11 cellular contexts compared by ENCODE assay signal in genomic region chr14:90677484-90678045, GRCh38.
DNase-seq lines count a peak whose midpoint lies in the region; ATAC-seq and TF ChIP-seq lines count a peak whose summit lies in the region.
"Had no signal": no experiment of that assay in that cellular context is flagged by ENCODE, and none has a peak within 500 bp of the region (broad histone marks: within the 10 kb centered on the region; RNA-seq: fewer than 3 reads in every experiment).

No MANE protein-coding gene starts in this region.

- peak overlapping the region; percentile 67 for H3K9ac ChIP-seq in mesenchymal stem cell (ENCODE audit: low read length)

- H3K27ac ChIP-seq in ascending aorta (peak overlapping the region; percentile 77 to 92), mesenchymal stem cell (ENCODE audit: low read length, poor library complexity, severe bottlenecking) (no peak overlapping the region)
- H3K27ac ChIP-seq: neutrophil, suprapubic skin had no signal

- ATAC-seq in left lobe of liver (no peak), left ventricle myocardium superior (no peak)
- ATAC-seq: GM23338 had no signal

- H3K4me3 ChIP-seq in AG10803 (ENCODE audit: low read length) (no peak overlapping the region), ascending aorta (no peak overlapping the region), mesenchymal stem cell (ENCODE audit: insufficient read depth in 1 of 2, low read depth in 1 of 2, low read length in 2 of 2) (peak overlapping the region in 1 of 2 experiments; percentile 21), HAP-1 (no peak overlapping the region)
- no peak overlapping the region for H3K4me3 ChIP-seq in Jurkat, Clone E6-1 (ENCODE audit: low read length)
- H3K4me3 ChIP-seq: GM23338, suprapubic skin had no signal

- no peak overlapping the region for H4K8ac ChIP-seq in mesenchymal stem cell (ENCODE audit: low read length)

- H2BK15ac ChIP-seq in mesenchymal stem cell (ENCODE audit: low read depth, poor library complexity, severe bottlenecking), result no peak overlapping the region

- H3K4me2 ChIP-seq in mesenchymal stem cell (ENCODE audit: low read length, poor library complexity, severe bottlenecking), result no peak overlapping the region
- H3K4me2 ChIP-seq: GM23338 had no signal

- intact Hi-C loops in ascending aorta (cut with DNase I), result loop anchor here (2.0 to 5.0 kb wide), 4 partner anchors 73 to 295 kb away; no protein-coding TSS in a partner anchor
- intact Hi-C loops in left ventricle myocardium superior (cut with micrococcal nuclease), result no loop called here

- no peaks in the 10 kb centered on the region for H3K27me3 ChIP-seq in ascending aorta
- no peaks in the 10 kb centered on the region for H3K27me3 ChIP-seq in mesenchymal stem cell (ENCODE audit: control insufficient read depth in 1 of 2, insufficient read depth in 1 of 2, low read length in 2 of 2)
- no peaks in the 10 kb centered on the region for H3K27me3 ChIP-seq in HAP-1 (ENCODE audit: low read depth)
- H3K27me3 ChIP-seq: neutrophil, suprapubic skin had no signal

- no peaks in the 10 kb centered on the region for H3K79me1 ChIP-seq in mesenchymal stem cell (replicated peaks; ENCODE audit: low read length, poor library complexity, severe bottlenecking)

- TF ChIP-seq CTCF in AG10803 (conservative IDR thresholded peaks at IDR 0.05; ENCODE audit: low read length) (no peak), ascending aorta (IDR thresholded peaks at IDR 0.05) (no peak)

- no peaks in the 10 kb centered on the region for H3K9me3 ChIP-seq in ascending aorta
- no peaks in the 10 kb centered on the region for H3K9me3 ChIP-seq in mesenchymal stem cell (ENCODE audit: control insufficient read depth, low read length)
- H3K9me3 ChIP-seq in HAP-1, result no peaks in the 10 kb centered on the region
- H3K9me3 ChIP-seq: neutrophil, suprapubic skin had no signal

- 15% methylated on average over 4 of the region's 5 CpGs for WGBS in mesenchymal stem cell

- no peak overlapping the region for H2BK120ac ChIP-seq in mesenchymal stem cell (ENCODE audit: low read depth, low read length)

- peak overlapping the region in 1 of 2 experiments; percentile 28 for H3K18ac ChIP-seq in mesenchymal stem cell (ENCODE audit: low read depth in 1 of 2, low read length in 2 of 2)

- H4K91ac ChIP-seq in mesenchymal stem cell (ENCODE audit: low read length), result no peak overlapping the region

- no peak overlapping the region for H3K4ac ChIP-seq in mesenchymal stem cell (ENCODE audit: low read depth in 1 of 2, low read length in 2 of 2)

- no peak overlapping the region for H3K23ac ChIP-seq in mesenchymal stem cell (ENCODE audit: low read length in 2 of 2)

- DNase-seq in AG10803 (ENCODE audit: low read depth) (peak; percentile 44), ascending aorta (ENCODE audit: low spot score in 2 of 2) (no peak), mesenchymal stem cell (peak; percentile 87), left lobe of liver (ENCODE audit: low spot score) (no peak), HAP-1 (ENCODE audit: low spot score in 2 of 2) (no peak), left ventricle myocardium superior (no peak), SIG-M5 (lab: John Stamatoyannopoulos, UW) (no peak)
- DNase-seq in Jurkat, Clone E6-1 (ENCODE audit: low read depth, low spot score), result peak; percentile 35

- peaks cover 8 to 20% of the 10 kb centered on the region in 2 donors for H3K4me1 ChIP-seq in ascending aorta
- H3K4me1 ChIP-seq in mesenchymal stem cell (ENCODE audit: control insufficient read depth, insufficient read depth, low read depth, low read length), result peaks cover 2% of the 10 kb centered on the region
- H3K4me1 ChIP-seq in HAP-1, result peaks cover 2% of the 10 kb centered on the region; the same call in 1 of the 2 replicates

- no peak overlapping the region for H3K14ac ChIP-seq in mesenchymal stem cell (ENCODE audit: low read length in 2 of 2)

- no peak overlapping the region for H2BK5ac ChIP-seq in mesenchymal stem cell (ENCODE audit: low read depth, low read length, poor library complexity, severe bottlenecking)

- peak overlapping the region in 1 of 2 experiments; percentile 57 for H2BK12ac ChIP-seq in mesenchymal stem cell (ENCODE audit: low read length in 2 of 2)

- no peak overlapping the region for H2AFZ ChIP-seq in mesenchymal stem cell (ENCODE audit: low read depth, low read length)
- H2AFZ ChIP-seq: GM23338 had no signal

- H3K36me3 ChIP-seq in ascending aorta, result no peaks in the 10 kb centered on the region
- peaks cover 17 to 19% of the 10 kb centered on the region in 2 experiments for H3K36me3 ChIP-seq in mesenchymal stem cell (ENCODE audit: control insufficient read depth in 1 of 2, insufficient read depth in 2 of 2, low read depth in 1 of 2, low read length in 2 of 2)
- 0 out of 2 replicates have a peak, but pooled peaks cover under 1% of the 10 kb centered on the region for H3K36me3 ChIP-seq in HAP-1 (replicated peaks)

- H2AK5ac ChIP-seq in mesenchymal stem cell (ENCODE audit: low read length, severe bottlenecking), result no peak overlapping the region

- in situ Hi-C loops in HAP-1 (cut with MboI; ENCODE audit: low sequenced_read_pairs), result loop anchor here (25.0 kb wide), 1 partner anchor 265 kb away; no protein-coding TSS in a partner anchor

Comparison
In these comparisons a context has a peak if more than half of its experiments do, and no peak if none do; other contexts are left out.
1. DNase-seq: peak in AG10803 (single experiment), Jurkat, Clone E6-1 (single experiment) and mesenchymal stem cell (single experiment); none in ascending aorta (0 of 2), left lobe of liver (single experiment), HAP-1 (0 of 2), left ventricle myocardium superior (single experiment) and SIG-M5 (single experiment).